Comparison of ENCODE assay signal across 1 cellular context in the genomic region with DNA sequence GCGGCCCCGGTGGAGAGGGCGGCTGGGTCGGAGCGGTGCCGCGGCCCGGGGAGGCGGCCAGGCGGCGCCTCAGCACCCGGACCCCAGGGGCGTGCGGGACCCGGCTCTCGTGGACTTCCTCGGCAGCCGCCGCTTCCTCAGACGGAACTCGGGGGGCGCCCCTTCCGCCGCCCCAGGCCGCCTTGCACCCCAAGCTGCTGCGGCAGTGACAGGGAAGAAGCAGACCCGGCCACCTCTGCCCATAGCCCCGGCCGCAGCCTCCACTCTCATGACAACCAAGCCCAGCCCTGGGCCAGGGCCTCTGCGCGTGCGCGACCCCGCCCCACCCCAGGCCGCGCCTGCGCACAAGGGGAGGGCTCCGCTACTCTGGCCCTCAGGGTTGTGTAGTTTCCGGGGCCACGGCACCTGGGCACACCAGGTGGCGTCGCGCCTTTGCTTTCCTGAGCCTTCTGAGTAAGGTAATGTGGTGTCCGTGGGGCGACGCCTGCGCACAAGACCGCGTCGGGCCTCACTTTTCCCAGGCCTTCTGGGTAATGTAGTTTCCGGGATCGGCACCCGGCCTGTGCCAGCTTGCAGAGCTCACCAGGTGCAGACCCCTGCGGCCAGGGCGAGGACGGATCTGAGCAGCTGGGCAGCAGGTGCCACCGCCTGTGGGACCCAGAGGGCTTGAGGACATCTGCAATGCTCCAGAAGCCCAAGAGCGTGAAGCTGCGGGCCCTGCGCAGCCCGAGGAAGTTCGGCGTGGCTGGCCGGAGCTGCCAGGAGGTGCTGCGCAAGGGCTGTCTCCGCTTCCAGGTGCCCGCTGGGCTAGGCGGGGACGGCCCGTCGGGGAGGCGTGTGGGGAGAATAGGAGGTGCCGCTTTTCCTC.
TF ChIP-seq lines count a peak whose summit lies in the region.

A gene (minus strand): TSS at position 289 of the 868 bp plus-strand sequence. CDS start 4,804 bp downstream, outside the sequence.
A gene with protein sequence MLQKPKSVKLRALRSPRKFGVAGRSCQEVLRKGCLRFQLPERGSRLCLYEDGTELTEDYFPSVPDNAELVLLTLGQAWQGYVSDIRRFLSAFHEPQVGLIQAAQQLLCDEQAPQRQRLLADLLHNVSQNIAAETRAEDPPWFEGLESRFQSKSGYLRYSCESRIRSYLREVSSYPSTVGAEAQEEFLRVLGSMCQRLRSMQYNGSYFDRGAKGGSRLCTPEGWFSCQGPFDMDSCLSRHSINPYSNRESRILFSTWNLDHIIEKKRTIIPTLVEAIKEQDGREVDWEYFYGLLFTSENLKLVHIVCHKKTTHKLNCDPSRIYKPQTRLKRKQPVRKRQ (plus strand): TSS at position 554 of the 868 bp plus-strand sequence. CDS start 128 bp downstream, at position 682.

TF ChIP-seq in HepG2, 621 proteins besides CTCF, POLR2A, EP300 and RAD21 (continued from another document and continues in another):
- TF ChIP-seq, protein P1, sequence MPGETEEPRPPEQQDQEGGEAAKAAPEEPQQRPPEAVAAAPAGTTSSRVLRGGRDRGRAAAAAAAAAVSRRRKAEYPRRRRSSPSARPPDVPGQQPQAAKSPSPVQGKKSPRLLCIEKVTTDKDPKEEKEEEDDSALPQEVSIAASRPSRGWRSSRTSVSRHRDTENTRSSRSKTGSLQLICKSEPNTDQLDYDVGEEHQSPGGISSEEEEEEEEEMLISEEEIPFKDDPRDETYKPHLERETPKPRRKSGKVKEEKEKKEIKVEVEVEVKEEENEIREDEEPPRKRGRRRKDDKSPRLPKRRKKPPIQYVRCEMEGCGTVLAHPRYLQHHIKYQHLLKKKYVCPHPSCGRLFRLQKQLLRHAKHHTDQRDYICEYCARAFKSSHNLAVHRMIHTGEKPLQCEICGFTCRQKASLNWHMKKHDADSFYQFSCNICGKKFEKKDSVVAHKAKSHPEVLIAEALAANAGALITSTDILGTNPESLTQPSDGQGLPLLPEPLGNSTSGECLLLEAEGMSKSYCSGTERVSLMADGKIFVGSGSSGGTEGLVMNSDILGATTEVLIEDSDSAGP (CRISPR knock-in tag; IDR thresholded peaks at IDR 0.05; ENCODE audit: borderline replicate concordance) = peak; percentile 15
- TF ChIP-seq, protein P2, sequence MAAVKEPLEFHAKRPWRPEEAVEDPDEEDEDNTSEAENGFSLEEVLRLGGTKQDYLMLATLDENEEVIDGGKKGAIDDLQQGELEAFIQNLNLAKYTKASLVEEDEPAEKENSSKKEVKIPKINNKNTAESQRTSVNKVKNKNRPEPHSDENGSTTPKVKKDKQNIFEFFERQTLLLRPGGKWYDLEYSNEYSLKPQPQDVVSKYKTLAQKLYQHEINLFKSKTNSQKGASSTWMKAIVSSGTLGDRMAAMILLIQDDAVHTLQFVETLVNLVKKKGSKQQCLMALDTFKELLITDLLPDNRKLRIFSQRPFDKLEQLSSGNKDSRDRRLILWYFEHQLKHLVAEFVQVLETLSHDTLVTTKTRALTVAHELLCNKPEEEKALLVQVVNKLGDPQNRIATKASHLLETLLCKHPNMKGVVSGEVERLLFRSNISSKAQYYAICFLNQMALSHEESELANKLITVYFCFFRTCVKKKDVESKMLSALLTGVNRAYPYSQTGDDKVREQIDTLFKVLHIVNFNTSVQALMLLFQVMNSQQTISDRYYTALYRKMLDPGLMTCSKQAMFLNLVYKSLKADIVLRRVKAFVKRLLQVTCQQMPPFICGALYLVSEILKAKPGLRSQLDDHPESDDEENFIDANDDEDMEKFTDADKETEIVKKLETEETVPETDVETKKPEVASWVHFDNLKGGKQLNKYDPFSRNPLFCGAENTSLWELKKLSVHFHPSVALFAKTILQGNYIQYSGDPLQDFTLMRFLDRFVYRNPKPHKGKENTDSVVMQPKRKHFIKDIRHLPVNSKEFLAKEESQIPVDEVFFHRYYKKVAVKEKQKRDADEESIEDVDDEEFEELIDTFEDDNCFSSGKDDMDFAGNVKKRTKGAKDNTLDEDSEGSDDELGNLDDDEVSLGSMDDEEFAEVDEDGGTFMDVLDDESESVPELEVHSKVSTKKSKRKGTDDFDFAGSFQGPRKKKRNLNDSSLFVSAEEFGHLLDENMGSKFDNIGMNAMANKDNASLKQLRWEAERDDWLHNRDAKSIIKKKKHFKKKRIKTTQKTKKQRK (IDR thresholded peaks at IDR 0.05; ENCODE audit: low read length) = no peak
- TF ChIP-seq TMF1 (CRISPR knock-in tag; IDR thresholded peaks at IDR 0.05; ENCODE audit: low read depth) = 0 out of 2 replicates have a peak, but pooled peaks have one; percentile 39
- TF ChIP-seq ZNF251 (CRISPR knock-in tag; IDR thresholded peaks at IDR 0.05) = no peak
- TF ChIP-seq, protein P3, sequence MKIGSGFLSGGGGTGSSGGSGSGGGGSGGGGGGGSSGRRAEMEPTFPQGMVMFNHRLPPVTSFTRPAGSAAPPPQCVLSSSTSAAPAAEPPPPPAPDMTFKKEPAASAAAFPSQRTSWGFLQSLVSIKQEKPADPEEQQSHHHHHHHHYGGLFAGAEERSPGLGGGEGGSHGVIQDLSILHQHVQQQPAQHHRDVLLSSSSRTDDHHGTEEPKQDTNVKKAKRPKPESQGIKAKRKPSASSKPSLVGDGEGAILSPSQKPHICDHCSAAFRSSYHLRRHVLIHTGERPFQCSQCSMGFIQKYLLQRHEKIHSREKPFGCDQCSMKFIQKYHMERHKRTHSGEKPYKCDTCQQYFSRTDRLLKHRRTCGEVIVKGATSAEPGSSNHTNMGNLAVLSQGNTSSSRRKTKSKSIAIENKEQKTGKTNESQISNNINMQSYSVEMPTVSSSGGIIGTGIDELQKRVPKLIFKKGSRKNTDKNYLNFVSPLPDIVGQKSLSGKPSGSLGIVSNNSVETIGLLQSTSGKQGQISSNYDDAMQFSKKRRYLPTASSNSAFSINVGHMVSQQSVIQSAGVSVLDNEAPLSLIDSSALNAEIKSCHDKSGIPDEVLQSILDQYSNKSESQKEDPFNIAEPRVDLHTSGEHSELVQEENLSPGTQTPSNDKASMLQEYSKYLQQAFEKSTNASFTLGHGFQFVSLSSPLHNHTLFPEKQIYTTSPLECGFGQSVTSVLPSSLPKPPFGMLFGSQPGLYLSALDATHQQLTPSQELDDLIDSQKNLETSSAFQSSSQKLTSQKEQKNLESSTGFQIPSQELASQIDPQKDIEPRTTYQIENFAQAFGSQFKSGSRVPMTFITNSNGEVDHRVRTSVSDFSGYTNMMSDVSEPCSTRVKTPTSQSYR (CRISPR knock-in tag; IDR thresholded peaks at IDR 0.05; ENCODE audit: borderline replicate concordance) = no peak
- no peak for TF ChIP-seq JARID2 (CRISPR knock-in tag; IDR thresholded peaks at IDR 0.05; ENCODE audit: insufficient replicate concordance)
- no peak for TF ChIP-seq ZNF556 (CRISPR knock-in tag; IDR thresholded peaks at IDR 0.05; ENCODE audit: borderline replicate concordance)
- no peak for TF ChIP-seq HDAC6 (IDR thresholded peaks at IDR 0.05; ENCODE audit: low read depth, low read length)
- no peak for TF ChIP-seq MIER2 (CRISPR knock-in tag; IDR thresholded peaks at IDR 0.05)
- no peak for TF ChIP-seq ZNF354B (CRISPR knock-in tag; IDR thresholded peaks at IDR 0.05)
- no peak for TF ChIP-seq ZNF724P (CRISPR knock-in tag; IDR thresholded peaks at IDR 0.05; ENCODE audit: borderline replicate concordance)
- TF ChIP-seq MEIS2 (CRISPR knock-in tag; IDR thresholded peaks at IDR 0.05) = peak; percentile 35; the same call in 1 of the 2 replicates
- TF ChIP-seq YY1 (IDR thresholded peaks at IDR 0.05; ENCODE audit: insufficient read depth, insufficient replicate concordance, low read depth, low read length) = peak; percentile 65
- TF ChIP-seq SSRP1 (CRISPR knock-in tag; IDR thresholded peaks at IDR 0.05) = 0 out of 2 replicates have a peak, but pooled peaks have one; percentile 33
- TF ChIP-seq ZBTB21 (CRISPR knock-in tag; IDR thresholded peaks at IDR 0.05) = no peak
- TF ChIP-seq ZNF382 (CRISPR knock-in tag; IDR thresholded peaks at IDR 0.05; ENCODE audit: borderline replicate concordance) = no peak
- TF ChIP-seq ZNF30 (CRISPR knock-in tag; IDR thresholded peaks at IDR 0.05) = no peak
- TF ChIP-seq RFX3 (CRISPR knock-in tag; IDR thresholded peaks at IDR 0.05) = no peak
- TF ChIP-seq ZNF446 (CRISPR knock-in tag; IDR thresholded peaks at IDR 0.05) = no peak; the same call in 1 of the 2 replicates
- TF ChIP-seq, protein P4, sequence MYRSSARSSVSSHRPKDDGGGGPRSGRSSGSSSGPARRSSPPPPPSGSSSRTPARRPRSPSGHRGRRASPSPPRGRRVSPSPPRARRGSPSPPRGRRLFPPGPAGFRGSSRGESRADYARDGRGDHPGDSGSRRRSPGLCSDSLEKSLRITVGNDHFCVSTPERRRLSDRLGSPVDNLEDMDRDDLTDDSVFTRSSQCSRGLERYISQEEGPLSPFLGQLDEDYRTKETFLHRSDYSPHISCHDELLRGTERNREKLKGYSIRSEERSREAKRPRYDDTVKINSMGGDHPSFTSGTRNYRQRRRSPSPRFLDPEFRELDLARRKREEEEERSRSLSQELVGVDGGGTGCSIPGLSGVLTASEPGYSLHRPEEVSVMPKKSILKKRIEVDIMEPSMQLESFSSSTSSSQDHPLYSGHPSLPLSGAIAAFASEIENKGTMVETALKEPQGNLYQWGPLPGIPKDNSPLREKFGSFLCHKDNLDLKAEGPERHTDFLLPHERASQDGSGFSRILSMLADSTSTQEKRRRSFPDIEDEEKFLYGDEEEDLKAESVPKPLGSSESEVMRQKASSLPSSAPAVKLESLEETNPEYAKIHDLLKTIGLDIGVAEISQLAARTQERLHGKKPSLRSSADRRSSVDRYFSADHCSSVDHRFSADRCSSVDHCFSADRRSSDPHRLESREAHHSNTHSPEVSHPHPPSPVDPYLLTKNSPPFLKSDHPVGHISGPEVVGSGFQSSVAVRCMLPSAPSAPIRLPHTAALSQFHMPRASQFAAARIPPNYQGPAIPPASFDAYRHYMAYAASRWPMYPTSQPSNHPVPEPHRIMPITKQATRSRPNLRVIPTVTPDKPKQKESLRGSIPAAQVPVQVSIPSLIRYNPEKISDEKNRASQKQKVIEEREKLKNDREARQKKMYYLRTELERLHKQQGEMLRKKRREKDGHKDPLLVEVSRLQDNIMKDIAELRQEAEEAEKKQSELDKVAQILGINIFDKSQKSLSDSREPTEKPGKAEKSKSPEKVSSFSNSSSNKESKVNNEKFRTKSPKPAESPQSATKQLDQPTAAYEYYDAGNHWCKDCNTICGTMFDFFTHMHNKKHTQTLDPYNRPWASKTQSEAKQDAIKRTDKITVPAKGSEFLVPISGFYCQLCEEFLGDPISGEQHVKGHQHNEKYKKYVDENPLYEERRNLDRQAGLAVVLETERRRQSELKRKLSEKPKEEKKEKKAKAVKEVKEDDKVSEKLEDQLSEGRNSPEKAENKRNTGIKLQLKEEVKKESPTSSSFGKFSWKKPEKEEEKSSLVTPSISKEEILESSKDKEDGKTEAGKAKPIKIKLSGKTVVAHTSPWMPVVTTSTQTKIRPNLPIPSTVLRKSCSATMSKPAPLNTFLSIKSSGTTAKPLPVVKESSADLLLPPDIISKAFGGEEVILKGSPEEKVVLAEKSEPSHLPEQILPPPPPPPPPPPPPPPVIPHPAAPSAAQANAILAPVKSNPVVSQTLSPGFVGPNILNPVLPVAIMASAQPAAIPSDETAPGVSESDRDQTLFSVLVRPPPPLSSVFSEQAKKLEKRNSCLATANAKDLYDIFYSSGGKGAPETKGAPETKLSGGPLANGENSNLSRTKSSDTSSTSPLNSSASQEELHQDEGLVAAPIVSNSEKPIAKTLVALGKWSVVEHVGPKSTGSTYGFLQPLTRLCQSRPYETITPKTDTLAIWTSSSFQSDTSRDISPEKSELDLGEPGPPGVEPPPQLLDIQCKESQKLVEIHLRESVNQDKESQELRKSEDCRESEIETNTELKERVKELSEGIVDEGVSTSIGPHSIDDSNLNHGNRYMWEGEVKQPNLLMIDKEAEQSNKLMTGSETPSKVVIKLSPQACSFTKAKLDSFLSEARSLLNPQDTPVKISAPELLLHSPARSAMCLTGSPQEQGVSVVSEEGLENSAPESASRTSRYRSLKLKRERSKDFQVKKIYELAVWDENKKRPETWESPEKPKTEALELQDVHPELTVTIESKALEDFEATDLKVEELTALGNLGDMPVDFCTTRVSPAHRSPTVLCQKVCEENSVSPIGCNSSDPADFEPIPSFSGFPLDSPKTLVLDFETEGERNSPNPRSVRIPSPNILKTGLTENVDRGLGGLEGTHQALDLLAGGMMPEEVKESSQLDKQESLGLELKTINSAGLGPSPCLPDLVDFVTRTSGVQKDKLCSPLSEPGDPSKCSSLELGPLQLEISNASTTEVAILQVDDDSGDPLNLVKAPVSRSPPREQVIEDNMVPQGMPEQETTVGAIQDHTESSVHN (CRISPR knock-in tag; IDR thresholded peaks at IDR 0.05) = no peak
- peak; percentile 51; the same call in 1 of the 2 replicates for TF ChIP-seq ZNF121 (CRISPR knock-in tag; IDR thresholded peaks at IDR 0.05)
- TF ChIP-seq, protein P5, sequence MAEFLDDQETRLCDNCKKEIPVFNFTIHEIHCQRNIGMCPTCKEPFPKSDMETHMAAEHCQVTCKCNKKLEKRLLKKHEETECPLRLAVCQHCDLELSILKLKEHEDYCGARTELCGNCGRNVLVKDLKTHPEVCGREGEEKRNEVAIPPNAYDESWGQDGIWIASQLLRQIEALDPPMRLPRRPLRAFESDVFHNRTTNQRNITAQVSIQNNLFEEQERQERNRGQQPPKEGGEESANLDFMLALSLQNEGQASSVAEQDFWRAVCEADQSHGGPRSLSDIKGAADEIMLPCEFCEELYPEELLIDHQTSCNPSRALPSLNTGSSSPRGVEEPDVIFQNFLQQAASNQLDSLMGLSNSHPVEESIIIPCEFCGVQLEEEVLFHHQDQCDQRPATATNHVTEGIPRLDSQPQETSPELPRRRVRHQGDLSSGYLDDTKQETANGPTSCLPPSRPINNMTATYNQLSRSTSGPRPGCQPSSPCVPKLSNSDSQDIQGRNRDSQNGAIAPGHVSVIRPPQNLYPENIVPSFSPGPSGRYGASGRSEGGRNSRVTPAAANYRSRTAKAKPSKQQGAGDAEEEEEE (CRISPR knock-in tag; IDR thresholded peaks at IDR 0.05; ENCODE audit: borderline replicate concordance) = 0 out of 2 replicates have a peak, but pooled peaks have one; percentile 72
- no peak for TF ChIP-seq NFIC (IDR thresholded peaks at IDR 0.05; ENCODE audit: low read length)
- TF ChIP-seq, protein P6, sequence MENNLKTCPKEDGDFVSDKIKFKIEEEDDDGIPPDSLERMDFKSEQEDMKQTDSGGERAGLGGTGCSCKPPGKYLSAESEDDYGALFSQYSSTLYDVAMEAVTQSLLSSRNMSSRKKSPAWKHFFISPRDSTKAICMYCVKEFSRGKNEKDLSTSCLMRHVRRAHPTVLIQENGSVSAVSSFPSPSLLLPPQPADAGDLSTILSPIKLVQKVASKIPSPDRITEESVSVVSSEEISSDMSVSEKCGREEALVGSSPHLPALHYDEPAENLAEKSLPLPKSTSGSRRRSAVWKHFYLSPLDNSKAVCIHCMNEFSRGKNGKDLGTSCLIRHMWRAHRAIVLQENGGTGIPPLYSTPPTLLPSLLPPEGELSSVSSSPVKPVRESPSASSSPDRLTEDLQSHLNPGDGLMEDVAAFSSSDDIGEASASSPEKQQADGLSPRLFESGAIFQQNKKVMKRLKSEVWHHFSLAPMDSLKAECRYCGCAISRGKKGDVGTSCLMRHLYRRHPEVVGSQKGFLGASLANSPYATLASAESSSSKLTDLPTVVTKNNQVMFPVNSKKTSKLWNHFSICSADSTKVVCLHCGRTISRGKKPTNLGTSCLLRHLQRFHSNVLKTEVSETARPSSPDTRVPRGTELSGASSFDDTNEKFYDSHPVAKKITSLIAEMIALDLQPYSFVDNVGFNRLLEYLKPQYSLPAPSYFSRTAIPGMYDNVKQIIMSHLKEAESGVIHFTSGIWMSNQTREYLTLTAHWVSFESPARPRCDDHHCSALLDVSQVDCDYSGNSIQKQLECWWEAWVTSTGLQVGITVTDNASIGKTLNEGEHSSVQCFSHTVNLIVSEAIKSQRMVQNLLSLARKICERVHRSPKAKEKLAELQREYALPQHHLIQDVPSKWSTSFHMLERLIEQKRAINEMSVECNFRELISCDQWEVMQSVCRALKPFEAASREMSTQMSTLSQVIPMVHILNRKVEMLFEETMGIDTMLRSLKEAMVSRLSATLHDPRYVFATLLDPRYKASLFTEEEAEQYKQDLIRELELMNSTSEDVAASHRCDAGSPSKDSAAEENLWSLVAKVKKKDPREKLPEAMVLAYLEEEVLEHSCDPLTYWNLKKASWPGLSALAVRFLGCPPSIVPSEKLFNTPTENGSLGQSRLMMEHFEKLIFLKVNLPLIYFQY (CRISPR knock-in tag; IDR thresholded peaks at IDR 0.05; ENCODE audit: borderline replicate concordance) = no peak
